Comparison of ENCODE assay signal across 9 cellular contexts in the genomic region with DNA sequence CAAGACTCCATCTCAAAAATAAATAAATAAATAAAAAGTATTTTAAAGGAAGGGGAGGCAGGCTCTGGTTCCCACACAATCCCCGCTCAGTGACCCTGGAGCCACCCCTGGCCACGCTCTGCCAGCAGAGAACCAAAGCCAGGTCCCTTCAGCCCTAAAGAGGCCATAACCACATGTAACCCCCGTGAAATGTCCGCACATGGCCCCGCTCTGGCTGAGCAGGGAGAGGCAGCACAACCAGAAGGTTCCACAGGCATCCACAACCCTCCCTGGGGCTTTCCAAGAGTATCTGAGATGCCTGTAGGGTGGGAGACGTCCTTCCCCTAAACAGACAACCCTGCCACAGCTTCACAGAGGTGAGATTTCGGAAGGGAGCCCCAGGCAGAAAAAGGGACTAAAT. TPM values are rescaled to one million over a fixed set of nuclear protein-coding genes. Genes with fewer than 3 reads are reported as not detected.
DNase-seq lines count a peak whose midpoint lies in the region; ATAC-seq and TF ChIP-seq lines count a peak whose summit lies in the region.
"Had no signal": no experiment of that assay in that cellular context is flagged by ENCODE, and none has a peak within 500 bp of the region (broad histone marks: within the 10 kb centered on the region; RNA-seq: fewer than 3 reads in every experiment).

No MANE protein-coding gene starts in this region.

- peak overlapping the region; percentile 81 for H3K4me3 Mint-ChIP-seq in nephron progenitor cell

- H4K20me1 ChIP-seq in MM.1S (ENCODE audit: insufficient read depth, low read length): peaks cover 23% of the 10 kb centered on the region

- H3K9me3 ChIP-seq in MM.1S (replicated peaks; ENCODE audit: insufficient read depth, low read length) (no peaks in the 10 kb centered on the region), duodenal mucosa (ENCODE audit: control insufficient read depth in 1 of 2, low read length in 2 of 2) (no peaks in the 10 kb centered on the region)

- peaks cover 27% of the 10 kb centered on the region for H3K4me1 ChIP-seq in MM.1S (ENCODE audit: low read length)
- H3K4me1 ChIP-seq in duodenal mucosa (ENCODE audit: control insufficient read depth in 1 of 2, insufficient read depth in 2 of 2, low read length in 2 of 2): peaks cover 30 to 34% of the 10 kb centered on the region in 2 donors

- no peak overlapping the region for H2AFZ ChIP-seq in MM.1S (ENCODE audit: low read length)

- H3K79me2 ChIP-seq in MM.1S (ENCODE audit: low read length): peaks cover 69% of the 10 kb centered on the region

- peak overlapping the region; percentile 39 for H3K27ac Mint-ChIP-seq in nephron progenitor cell

- peaks cover 2% of the 10 kb centered on the region; the same call in 1 of the 2 replicates for H3K36me3 ChIP-seq in BJ (ENCODE audit: control insufficient read depth, insufficient read depth, low read length)
- no peaks in the 10 kb centered on the region for H3K36me3 ChIP-seq in MM.1S (replicated peaks; ENCODE audit: insufficient read depth, low read length)
- peaks cover 0 to 4% of the 10 kb centered on the region in 2 donors for H3K36me3 ChIP-seq in duodenal mucosa (ENCODE audit: control insufficient read depth in 1 of 2, insufficient read depth in 2 of 2, low read length in 2 of 2)

- no peaks in the 10 kb centered on the region for H3K27me3 Mint-ChIP-seq in nephron progenitor cell (ENCODE audit: low read depth, poor library complexity)

- no peak for TF ChIP-seq CTCF in BJ (IDR thresholded peaks at IDR 0.05; ENCODE audit: insufficient read depth, low read depth, low read length)
- TF ChIP-seq CTCF in MM.1S (IDR thresholded peaks at IDR 0.05; ENCODE audit: low read length): no peak
- no peak for TF ChIP-seq CTCF in nephron progenitor cell (IDR thresholded peaks at IDR 0.05)

- H3K27ac ChIP-seq in MM.1S (ENCODE audit: low read length) (no peak overlapping the region), duodenal mucosa (ENCODE audit: low read depth, low read length) (no peak overlapping the region)

- H3F3A ChIP-seq in MM.1S (ENCODE audit: insufficient read depth, low read length): peaks cover 32% of the 10 kb centered on the region

- POLR2A ChIA-PET in BJ (lab: Charles Lee): no interaction called here

- no peaks in the 10 kb centered on the region for H3K36me3 Mint-ChIP-seq in nephron progenitor cell (ENCODE audit: low read depth)

- no peaks in the 10 kb centered on the region for H3K9me3 Mint-ChIP-seq in nephron progenitor cell

- H3K4me3 ChIP-seq in BJ (ENCODE audit: low read depth, low read length): peak overlapping the region; percentile 91
- peak overlapping the region; percentile 92 for H3K4me3 ChIP-seq in MM.1S (ENCODE audit: low read length)
- peak overlapping the region; percentile 79 to 98 for H3K4me3 ChIP-seq in duodenal mucosa (ENCODE audit: low read depth in 1 of 2, low read length in 2 of 2)

- DNase-seq in BJ (ENCODE audit: low read depth) (no peak), MM.1S (no peak), nephron progenitor cell (no peak), NCI-H2227 (lab: John Stamatoyannopoulos, UW; ENCODE audit: unreplicated experiment) (no peak), D341Med (ENCODE audit: low spot score) (no peak), midbrain (lab: John Stamatoyannopoulos, UW) (no peak)
- DNase-seq: activated effector memory CD4-positive, alpha-beta T cell treated with Interleukin-2 at 50 U/mL for 16 hours had no signal

- no peak for ATAC-seq in GM19463 (IDR thresholded peaks at IDR 0.05; ENCODE audit: unreplicated experiment)

- CTCF ChIA-PET in BJ (lab: Yijun Ruan, JAX): interaction anchor here (1.5 kb wide), 1 partner anchor 82 kb away, joined by 6 read pairs; no protein-coding TSS in a partner anchor

- H3K9me2 ChIP-seq in MM.1S (replicated peaks; ENCODE audit: insufficient read depth, low read length): no peaks in the 10 kb centered on the region

- no peaks in the 10 kb centered on the region for H3K27me3 ChIP-seq in BJ (ENCODE audit: control insufficient read depth, insufficient read depth, low read length)
- H3K27me3 ChIP-seq in MM.1S (replicated peaks; ENCODE audit: insufficient read depth, low read length): no peaks in the 10 kb centered on the region
- no peaks in the 10 kb centered on the region for H3K27me3 ChIP-seq in duodenal mucosa (ENCODE audit: control insufficient read depth in 1 of 2, insufficient read depth in 2 of 2, low read length in 2 of 2)

- peaks cover 52% of the 10 kb centered on the region for H3K4me1 Mint-ChIP-seq in nephron progenitor cell

- H3K9ac ChIP-seq in MM.1S (ENCODE audit: low read length) (peak overlapping the region; percentile 100), duodenal mucosa (ENCODE audit: low read depth in 1 of 2, low read length in 2 of 2) (peak overlapping the region; percentile 77 to 79)

- H3K4me2 ChIP-seq in MM.1S (ENCODE audit: low read depth, low read length): peak overlapping the region; percentile 99

RNA-seq across cellular contexts. Expression of gene ARF1, which starts 1.4 kb away (rescaled TPM):
- 539 and 933 TPM in 2 replicates for polyA plus RNA-seq in BJ (2011; rRNA removed)
- polyA minus RNA-seq in BJ (2011; rRNA and poly(A)+ RNA removed): 713 and 1,022 TPM in 2 replicates

RNA-seq across cellular contexts. Expression of gene C1orf35, which starts 22.0 kb away (rescaled TPM):
- 4.2 and 6.2 TPM in 2 replicates for polyA plus RNA-seq in BJ (2011; rRNA removed)
- 0.87 and 1.4 TPM in 2 replicates for polyA minus RNA-seq in BJ (2011; rRNA and poly(A)+ RNA removed)

RNA-seq across cellular contexts. Expression of gene MRPL55, which starts 28.0 kb away (rescaled TPM):
- 50.8 and 80.8 TPM in 2 replicates for polyA plus RNA-seq in BJ (2011; rRNA removed)
- polyA minus RNA-seq in BJ (2011; rRNA and poly(A)+ RNA removed): 13.0 and 25.2 TPM in 2 replicates

RNA-seq across cellular contexts. Expression of gene GUK1, which starts 58.9 kb away (rescaled TPM):
- 282 and 373 TPM in 2 replicates for polyA plus RNA-seq in BJ (2011; rRNA removed)
- polyA minus RNA-seq in BJ (2011; rRNA and poly(A)+ RNA removed): 58.2 and 86.1 TPM in 2 replicates
